In the genomic region with DNA sequence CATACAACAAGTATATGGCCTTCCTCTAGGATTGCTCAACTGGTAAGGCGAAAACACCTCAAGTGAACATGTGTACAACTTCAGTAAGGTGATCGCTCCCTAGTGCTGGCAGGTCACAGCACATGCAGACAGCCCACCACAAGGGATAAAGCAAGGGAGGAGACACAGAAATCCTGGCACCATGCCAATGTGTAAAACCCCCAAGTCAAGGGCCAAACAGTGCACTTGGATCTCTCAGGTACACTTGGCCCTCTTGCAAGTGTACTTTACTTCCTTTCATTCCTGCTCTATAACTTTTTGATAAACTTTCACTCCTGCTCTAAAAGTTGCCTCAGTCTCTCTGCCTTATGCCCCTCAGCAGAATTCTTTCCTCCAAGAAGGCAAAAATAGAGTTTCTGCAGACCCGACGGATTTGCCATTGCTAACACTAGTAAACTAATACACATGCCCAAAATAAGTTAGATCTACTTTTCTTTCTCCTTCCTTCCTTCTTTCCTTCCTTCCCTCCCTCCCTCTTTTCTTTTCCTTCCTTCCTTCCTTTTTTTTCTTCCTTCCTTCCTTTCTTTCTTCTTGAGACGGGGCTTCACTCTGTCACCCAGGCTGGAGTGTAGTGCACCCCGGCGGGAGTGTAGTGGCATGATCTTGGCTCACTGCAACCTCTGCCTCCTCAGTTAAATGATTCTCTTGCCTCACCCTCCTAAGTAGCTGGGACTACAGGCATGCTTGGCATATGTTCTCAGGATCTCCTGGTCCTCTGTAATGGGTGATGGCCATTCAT, we compare ENCODE assay signal across 1 cellular context.
TF ChIP-seq lines count a peak whose summit lies in the region.

No MANE protein-coding gene starts in this region.

TF ChIP-seq in HepG2, 621 proteins besides CTCF, POLR2A, EP300 and RAD21:
- TF ChIP-seq LCORL (IDR thresholded peaks at IDR 0.05): peak; percentile 87
- no peak for TF ChIP-seq LCORL (CRISPR knock-in tag; IDR thresholded peaks at IDR 0.05)
- TF ChIP-seq ZNF644 (CRISPR knock-in tag; IDR thresholded peaks at IDR 0.05; ENCODE audit: low read depth): no peak
